8 cellular contexts compared by ENCODE assay signal in the genomic region with DNA sequence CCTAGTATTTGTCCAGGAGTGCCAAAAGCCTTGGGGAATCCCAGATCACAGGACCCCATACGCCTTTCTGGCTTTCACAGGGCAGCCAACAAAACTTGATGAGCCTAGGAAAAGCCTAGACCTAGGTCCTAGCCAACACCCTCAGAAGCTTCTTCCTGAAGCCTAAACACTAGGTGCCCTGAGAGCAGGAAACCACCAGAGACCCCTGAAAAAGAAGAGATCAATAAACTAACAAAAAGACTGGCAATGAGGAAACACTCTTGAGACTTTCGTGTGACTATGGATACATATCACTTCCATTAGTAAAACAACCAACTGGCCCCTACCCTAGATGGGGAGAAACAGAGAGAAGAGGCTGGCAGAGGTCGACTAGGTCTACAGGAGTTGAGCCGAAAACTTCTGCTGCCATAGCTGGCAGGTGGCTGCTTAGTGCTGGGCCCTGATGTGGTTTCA. TPM values are rescaled to one million over a fixed set of nuclear protein-coding genes. Genes with fewer than 3 reads are reported as not detected.
DNase-seq lines count a peak whose midpoint lies in the region; ATAC-seq and TF ChIP-seq lines count a peak whose summit lies in the region.

No MANE protein-coding gene starts in this region.

- peak overlapping the region; percentile 85 for H3K4me3 ChIP-seq in A673 (ENCODE audit: low read depth, low read length, poor library complexity, severe bottlenecking)
- H3K4me3 ChIP-seq in HFF-Myc (replicated peaks; ENCODE audit: low read depth, low read length), result peak overlapping the region; percentile 81
- peak overlapping the region in 1 of 2 donors; percentile 83 for H3K4me3 ChIP-seq in body of pancreas
- H3K4me3 ChIP-seq in muscle layer of duodenum (ENCODE audit: low read depth in 1 of 2, low read length in 2 of 2), result peak overlapping the region; percentile 78 to 90

- TF ChIP-seq CTCF in A673 (conservative IDR thresholded peaks at IDR 0.05; ENCODE audit: low read depth, low read length) (no peak), HFF-Myc (IDR thresholded peaks at IDR 0.05; ENCODE audit: low read depth, low read length, missing control alignments) (no peak), body of pancreas (IDR thresholded peaks at IDR 0.05) (no peak)

- intact Hi-C loops in A673 (cut with micrococcal nuclease; ENCODE audit: unreplicated experiment), result no loop called here
- intact Hi-C loops in body of pancreas (cut with DNase I), result no loop called here

- no peaks in the 10 kb centered on the region for H3K27me3 ChIP-seq in A673 (replicated peaks; ENCODE audit: insufficient read depth, low read depth, low read length, poor library complexity)
- no peaks in the 10 kb centered on the region for H3K27me3 ChIP-seq in body of pancreas
- no peaks in the 10 kb centered on the region for H3K27me3 ChIP-seq in muscle layer of duodenum (ENCODE audit: low read depth, low read length)

- H3K4me1 ChIP-seq in A673 (ENCODE audit: insufficient read depth, low read length, poor library complexity, severe bottlenecking) (no peaks in the 10 kb centered on the region), body of pancreas (peaks cover 43% of the 10 kb centered on the region), muscle layer of duodenum (ENCODE audit: control insufficient read depth in 1 of 2, insufficient read depth in 2 of 2, low read length in 2 of 2) (peaks cover 17 to 36% of the 10 kb centered on the region in 2 donors)

- H3K36me3 ChIP-seq in A673 (ENCODE audit: insufficient read depth, low read length, poor library complexity, severe bottlenecking) (no peaks in the 10 kb centered on the region), body of pancreas (replicated peaks in 1 of 2; ENCODE audit: insufficient read depth in 1 of 2, low read depth in 2 of 2) (peaks cover 6 to 20% of the 10 kb centered on the region in 2 donors), muscle layer of duodenum (ENCODE audit: control insufficient read depth in 1 of 2, insufficient read depth in 2 of 2, low read length in 2 of 2) (peaks cover 23 to 38% of the 10 kb centered on the region in 2 donors)

- ATAC-seq in body of pancreas, result no peak
- no peak for ATAC-seq in GM21360 (IDR thresholded peaks at IDR 0.05; ENCODE audit: unreplicated experiment)

- WGBS in body of pancreas, 2 donors, result 18 to 28% methylated on average over 4 of the region's 4 CpGs

- CTCF ChIA-PET in A673 (lab: Charles Lee), result no interaction called here

- H3K9me3 ChIP-seq in A673 (ENCODE audit: low read depth, low read length, poor library complexity, severe bottlenecking) (no peaks in the 10 kb centered on the region), body of pancreas (no peaks in the 10 kb centered on the region), muscle layer of duodenum (ENCODE audit: control insufficient read depth in 1 of 2, low read length in 2 of 2) (no peaks in the 10 kb centered on the region)

- BruUV-seq in A673 (replicated peaks; lab: Mats Ljungman, UMichigan), result no TSS peak

- DNase-seq in A673 (ENCODE audit: low spot score), result no peak
- DNase-seq in HFF-Myc (ENCODE audit: extremely low read depth, low read depth), result no peak
- no peak for DNase-seq in body of pancreas
- no peak for DNase-seq in midbrain (lab: John Stamatoyannopoulos, UW)
- no peak for DNase-seq in NOMO-1 treated with dmso at 0.1 percent for 144 hours (lab: John Stamatoyannopoulos, UW; ENCODE audit: unreplicated experiment)
- no peak for DNase-seq in NCI-H2081 (lab: John Stamatoyannopoulos, UW)

- H3K27ac ChIP-seq in A673 (ENCODE audit: low read depth, low read length, poor library complexity, severe bottlenecking) (no peak overlapping the region), body of pancreas (peak overlapping the region; percentile 92 to 96 (median 94)), muscle layer of duodenum (ENCODE audit: low read length) (peak overlapping the region; percentile 80)

- no peak for TF ChIP-seq POLR2A in body of pancreas (IDR thresholded peaks at IDR 0.05)

- POLR2A ChIA-PET in A673 (lab: Charles Lee; ENCODE audit: low non-redundant PET), result no interaction called here

RNA-seq across cellular contexts. Expression of a gene that starts 1.2 kb away (rescaled TPM):
- total RNA-seq in A673 (2021) (18.0 and 20.8 TPM in 2 replicates), body of pancreas (10 to 100 TPM; 65.6 to 91.0 TPM)

RNA-seq across cellular contexts. Expression of a gene that starts 1.4 kb away (rescaled TPM):
- not detected in 2 replicates for total RNA-seq in A673 (2021)
- total RNA-seq in body of pancreas, result not detected

RNA-seq across cellular contexts. Expression of a gene that starts 7.7 kb away (rescaled TPM):
- total RNA-seq in A673 (2021), result 5.0 and 5.3 TPM in 2 replicates
- 10 to 100 TPM; 16.3 to 18.5 TPM for total RNA-seq in body of pancreas

RNA-seq across cellular contexts. Expression of a gene that starts 36.6 kb away (rescaled TPM):
- not detected in 2 replicates for total RNA-seq in A673 (2021)
- 1 to 10 TPM in 1 of 2 donors, not detected in 1; 3.4 TPM for total RNA-seq in body of pancreas

RNA-seq across cellular contexts. Expression of a gene that starts 54.4 kb away (rescaled TPM):
- total RNA-seq in A673 (2021), result 161 and 168 TPM in 2 replicates
- 10 to 100 TPM; 39.6 to 40.2 TPM for total RNA-seq in body of pancreas
